1 cellular context compared by ENCODE assay signal in genomic region chr10:74146980-74147379, GRCh38.
A peak's percentile ranks its signal among the peaks of the same experiment; 100 is the strongest.
TF ChIP-seq lines count a peak whose summit lies in the region.

No MANE protein-coding gene starts in this region.

TF ChIP-seq in K562, 482 proteins besides CTCF, POLR2A, EP300 and RAD21:
- TF ChIP-seq ZBTB33 (CRISPR knock-in tag; IDR thresholded peaks at IDR 0.05): peak; percentile 61
